ENCODE assay signal across 8 cellular contexts in the genomic region with DNA sequence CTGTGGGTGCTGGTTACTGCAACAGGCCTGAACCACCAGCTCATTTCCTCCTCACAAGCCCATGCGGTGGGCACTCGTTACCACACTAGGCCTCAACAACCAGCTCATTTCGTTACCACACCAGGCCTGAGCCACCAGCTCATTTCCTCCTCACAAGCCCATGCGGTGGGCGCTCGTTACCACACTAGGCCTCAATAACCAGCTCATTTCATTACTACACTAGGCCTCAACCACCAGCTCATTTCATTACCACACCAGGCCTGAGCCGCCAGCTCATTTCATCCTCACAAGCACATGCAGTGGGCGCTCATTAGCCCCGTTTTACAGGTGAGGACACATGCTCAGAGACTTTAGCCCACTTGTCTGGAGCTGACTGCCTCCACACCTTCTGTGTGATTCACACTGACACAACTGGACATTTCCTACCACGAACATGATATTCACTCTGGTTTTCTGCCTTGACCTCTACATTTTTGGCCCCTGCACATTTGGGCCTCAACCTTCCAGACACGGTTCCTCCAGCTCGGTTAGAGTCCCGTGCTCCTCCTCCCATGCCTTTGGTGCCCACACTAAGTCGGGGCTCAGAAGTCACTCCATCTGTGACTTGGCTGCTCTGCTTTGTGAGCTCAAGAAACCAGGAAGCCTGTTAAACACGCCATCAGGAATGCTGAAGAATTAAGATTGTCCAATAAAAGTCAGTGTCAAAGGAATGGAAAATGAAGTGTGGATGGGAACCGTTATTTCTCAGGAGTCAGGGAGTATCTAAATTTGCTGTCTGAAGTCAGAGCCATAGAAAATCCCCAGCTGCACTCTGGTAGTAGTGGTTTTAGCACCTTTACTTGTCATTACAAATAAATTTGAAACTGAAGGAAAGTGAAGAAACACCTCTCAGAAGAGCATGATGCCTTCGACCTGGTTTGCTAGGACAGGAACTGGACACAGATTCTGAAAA. TPM values are rescaled to one million over a fixed set of nuclear protein-coding genes. Genes with fewer than 3 reads are reported as not detected.
A peak's percentile ranks its signal among the peaks of the same experiment; 100 is the strongest.
DNase-seq lines count a peak whose midpoint lies in the region; ATAC-seq, FAIRE-seq and TF ChIP-seq lines count a peak whose summit lies in the region.

No MANE protein-coding gene starts in this region.

- intact Hi-C loops in naive thymus-derived CD4-positive, alpha-beta T cell (cut with micrococcal nuclease): loop anchor here in 1 of 2 donors (5.0 kb wide), 2 partner anchors 58 to 223 kb away; a partner anchor contains a TSS

- H3K36me3 Mint-ChIP-seq in naive thymus-derived CD4-positive, alpha-beta T cell: peaks cover 0 to 9% (median 0%) of the 10 kb centered on the region in 5 donors

- POLR2A ChIA-PET in naive thymus-derived CD4-positive, alpha-beta T cell (lab: Charles Lee): no interaction called here

- H3K27me3 ChIP-seq in naive thymus-derived CD4-positive, alpha-beta T cell (ENCODE audit: control insufficient read depth in 2 of 2, insufficient read depth in 2 of 2, low read length in 2 of 2): no peaks in the 10 kb centered on the region
- H3K27me3 ChIP-seq in Karpas-422 (ENCODE audit: low read length): no peaks in the 10 kb centered on the region

- no peak overlapping the region for H3K9ac ChIP-seq in Karpas-422 (ENCODE audit: low read length)

- peaks cover 0 to 41% of the 10 kb centered on the region in 2 donors for H3K4me1 ChIP-seq in naive thymus-derived CD4-positive, alpha-beta T cell (ENCODE audit: control insufficient read depth in 2 of 2, insufficient read depth in 2 of 2, low read length in 2 of 2)
- peaks cover 12% of the 10 kb centered on the region for H3K4me1 ChIP-seq in Karpas-422 (ENCODE audit: low read length)

- H3K36me3 ChIP-seq in naive thymus-derived CD4-positive, alpha-beta T cell (ENCODE audit: control insufficient read depth in 2 of 3, insufficient read depth in 3 of 3, low read length in 3 of 3): no peaks in the 10 kb centered on the region
- H3K36me3 ChIP-seq in Karpas-422 (ENCODE audit: insufficient read depth, low read length): no peaks in the 10 kb centered on the region

- no peak overlapping the region for H2AFZ ChIP-seq in Karpas-422 (ENCODE audit: low read length)

- no peak overlapping the region for H3K27ac ChIP-seq in naive thymus-derived CD4-positive, alpha-beta T cell (ENCODE audit: low read depth, low read length)
- no peak overlapping the region for H3K27ac ChIP-seq in Karpas-422 (ENCODE audit: low read length)

- no peak for TF ChIP-seq CTCF in D721Med (IDR thresholded peaks at IDR 0.05; ENCODE audit: insufficient read depth, missing control alignments)

- no peaks in the 10 kb centered on the region for H3K9me3 ChIP-seq in naive thymus-derived CD4-positive, alpha-beta T cell (ENCODE audit: control insufficient read depth in 2 of 3, low read length in 3 of 3)
- no peaks in the 10 kb centered on the region for H3K9me3 ChIP-seq in Karpas-422 (ENCODE audit: low read length)

- CTCF ChIA-PET in naive thymus-derived CD4-positive, alpha-beta T cell (lab: Charles Lee): no interaction called here

- H3K4me3 ChIP-seq in naive thymus-derived CD4-positive, alpha-beta T cell (ENCODE audit: low read length): no peak overlapping the region
- H3K4me3 ChIP-seq in Karpas-422 (ENCODE audit: low read length): no peak overlapping the region

- no peak overlapping the region for H3K4me2 ChIP-seq in Karpas-422 (ENCODE audit: low read depth, low read length, poor library complexity, severe bottlenecking)

- H3K27me3 Mint-ChIP-seq in naive thymus-derived CD4-positive, alpha-beta T cell: peaks cover 0 to 10% (median 6%) of the 10 kb centered on the region in 5 donors

- no peaks in the 10 kb centered on the region for H3K9me2 ChIP-seq in Karpas-422 (replicated peaks; ENCODE audit: insufficient read depth, low read length)

- DNase-seq in GM19240 (ENCODE audit: insufficient read length, low spot score) (peak; percentile 72), D721Med (ENCODE audit: insufficient read length, low spot score) (no peak), kidney glomerular epithelial cell (lab: John Stamatoyannopoulos, UW) (no peak), Karpas-422 (no peak), SW 1271 (lab: John Stamatoyannopoulos, UW) (no peak)
- peak; percentile 5 to 7 for DNase-seq in activated CD4-positive, alpha-beta T cell treated with anti-CD3 and anti-CD28 coated beads, Interleukin-2, amount 50 U/mL, for 4 hours
- DNase-seq in naive thymus-derived CD4-positive, alpha-beta T cell: peak in 2 of 9 donors; percentile 10 to 61

- no peaks in the 10 kb centered on the region for H3K79me2 ChIP-seq in Karpas-422 (ENCODE audit: low read length)

- FAIRE-seq in D721Med (lab: Jason Lieb, UNC): no peak

- H3K4me3 Mint-ChIP-seq in naive thymus-derived CD4-positive, alpha-beta T cell: peak overlapping the region in 1 of 10 donors; percentile 52

- ATAC-seq in HG03066 (IDR thresholded peaks at IDR 0.05; ENCODE audit: low read depth, unreplicated experiment): peak; percentile 81
- ATAC-seq in naive thymus-derived CD4-positive, alpha-beta T cell: peak; percentile 85

- peaks cover 0 to 15% (median 5%) of the 10 kb centered on the region in 11 donors for H3K9me3 Mint-ChIP-seq in naive thymus-derived CD4-positive, alpha-beta T cell

- H3K27ac Mint-ChIP-seq in naive thymus-derived CD4-positive, alpha-beta T cell: peak overlapping the region in 1 of 9 donors; percentile 74

- peaks cover 0 to 33% (median 0%) of the 10 kb centered on the region in 7 donors for H3K4me1 Mint-ChIP-seq in naive thymus-derived CD4-positive, alpha-beta T cell

- no peaks in the 10 kb centered on the region for H4K20me1 ChIP-seq in Karpas-422 (ENCODE audit: insufficient read depth, low read depth, low read length)

RNA-seq across cellular contexts. Expression of a gene that starts 55.8 kb away (rescaled TPM):
- 10 to 100 TPM in 2 of 5 experiments, 1 to 10 TPM in 3; 4.8 to 10.5 (median 7.4) TPM for total RNA-seq in naive thymus-derived CD4-positive, alpha-beta T cell
- 1 to 10 TPM; 8.2 to 9.0 TPM for polyA plus RNA-seq in naive thymus-derived CD4-positive, alpha-beta T cell
- total RNA-seq in Karpas-422 (2014; rRNA removed; shearing (Covaris generic); ENCODE audit: low replicate concordance): 7.9 and 10.9 TPM in 2 replicates

Comparison
In these comparisons a context has a peak if more than half of its experiments do, and no peak if none do; other contexts are left out.
1. DNase-seq: peak in GM19240 (single experiment) and activated CD4-positive, alpha-beta T cell treated with anti-CD3 and anti-CD28 coated beads, Interleukin-2, amount 50 U/mL, for 4 hours (2 of 2); none in D721Med (single experiment), kidney glomerular epithelial cell (single experiment), Karpas-422 (single experiment) and SW 1271 (0 of 2).